Comparison of ENCODE assay signal across 2 cellular contexts in genomic region chr10:30536578-30536977, GRCh38.
TF ChIP-seq lines count a peak whose summit lies in the region.

No MANE protein-coding gene starts in this region.

TF ChIP-seq in HepG2, 621 proteins besides CTCF, POLR2A, EP300 and RAD21 (continued from another document):
- TF ChIP-seq REST (IDR thresholded peaks at IDR 0.05; ENCODE audit: borderline replicate concordance in 1 of 2, low read depth in 1 of 2, low read length in 2 of 2) = no peak
- TF ChIP-seq FOXP1 (IDR thresholded peaks at IDR 0.05) = no peak
- TF ChIP-seq FOXP1 (CRISPR knock-in tag; IDR thresholded peaks at IDR 0.05) = no peak
- no peak for TF ChIP-seq KLF16 (CRISPR knock-in tag; IDR thresholded peaks at IDR 0.05)
- no peak for TF ChIP-seq ZNF230 (CRISPR knock-in tag; IDR thresholded peaks at IDR 0.05)
- TF ChIP-seq ZNF496 (CRISPR knock-in tag; IDR thresholded peaks at IDR 0.05; ENCODE audit: insufficient replicate concordance) = no peak
- no peak for TF ChIP-seq RFXAP (CRISPR knock-in tag; IDR thresholded peaks at IDR 0.05; ENCODE audit: borderline replicate concordance)

TF ChIP-seq in GM23338, 12 proteins besides CTCF, POLR2A, EP300 and RAD21 (continued from another document):
- TF ChIP-seq REST (IDR thresholded peaks at IDR 0.05; ENCODE audit: unreplicated experiment) (no peak), EZH2 (IDR thresholded peaks at IDR 0.05; ENCODE audit: low read depth, unreplicated experiment) (no peak), ZNF462 (CRISPR knock-in tag; IDR thresholded peaks at IDR 0.05) (no peak), JUNB (IDR thresholded peaks at IDR 0.05; ENCODE audit: unreplicated experiment) (no peak), STAT1 (IDR thresholded peaks at IDR 0.05; ENCODE audit: unreplicated experiment) (no peak)
